ENCODE assay signal across 8 cellular contexts in the genomic region with DNA sequence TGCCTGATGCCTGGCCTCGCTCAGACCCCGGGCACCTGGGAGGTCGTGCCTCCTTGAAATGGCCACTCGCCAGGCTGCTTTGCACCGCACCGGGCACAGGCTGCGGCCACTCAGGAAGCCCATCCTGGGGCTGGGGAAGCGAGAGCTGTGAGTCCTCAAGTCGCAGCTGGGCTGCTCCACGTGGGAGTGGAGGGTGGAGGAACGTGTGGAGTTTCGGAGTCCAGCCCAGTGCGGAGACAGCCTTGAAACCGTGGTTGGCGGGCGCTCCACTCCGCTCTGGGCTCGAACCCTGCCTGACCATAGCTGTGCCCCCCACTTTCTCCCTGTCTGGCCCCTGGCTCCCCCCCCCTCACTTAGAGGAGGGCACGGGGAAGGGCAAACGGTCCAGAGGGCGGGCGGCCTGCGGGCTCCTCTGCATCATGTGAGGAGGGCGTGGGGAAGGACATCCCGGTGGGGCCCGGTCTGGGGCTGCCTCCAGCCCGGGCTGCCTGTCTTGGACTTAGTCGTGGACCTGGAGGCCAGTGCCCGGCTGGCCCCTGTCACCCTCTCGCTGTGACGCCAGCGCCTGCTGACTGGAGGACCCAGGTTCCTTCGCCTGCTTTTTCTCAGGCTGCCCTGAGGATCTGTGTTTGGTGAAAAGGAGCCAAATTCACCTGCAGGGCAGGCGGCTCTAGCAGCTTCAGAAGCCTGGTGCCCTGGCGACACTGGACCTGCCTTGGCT. TPM values are rescaled to one million over a fixed set of nuclear protein-coding genes. Genes with fewer than 3 reads are reported as not detected.
DNase-seq lines count a peak whose midpoint lies in the region; TF ChIP-seq lines count a peak whose summit lies in the region.

No MANE protein-coding gene starts in this region.

- H3K27ac ChIP-seq in subcutaneous abdominal adipose tissue (ENCODE audit: low read depth, low read length): peak overlapping the region; percentile 30

- in situ Hi-C loops in astrocyte of the cerebellum (cut with HindIII; ENCODE audit: low sequenced_read_pairs): no loop called here

- H3K36me3 ChIP-seq in kidney epithelial cell (ENCODE audit: control insufficient read depth, insufficient read depth, low read length) (peaks cover 4% of the 10 kb centered on the region), subcutaneous abdominal adipose tissue (ENCODE audit: control insufficient read depth in 5 of 5, insufficient read depth in 5 of 5, low read length in 5 of 5) (peaks cover 0 to 41% (median 38%) of the 10 kb centered on the region in 5 donors)

- peaks cover 12% of the 10 kb centered on the region for H3K4me1 Mint-ChIP-seq in T-helper 1 cell treated with Interleukin-12 subunit alpha and Interleukin-12 subunit beta and Interleukin-4 antibody, amounts not matched to agents 30 μg/mL and 1 μg/mL, for 36 hours (ENCODE audit: low read depth)

- TF ChIP-seq CTCF in astrocyte of the cerebellum (IDR thresholded peaks at IDR 0.05; ENCODE audit: low read depth, low read length, missing control alignments): no peak
- no peak for TF ChIP-seq CTCF in kidney epithelial cell (IDR thresholded peaks at IDR 0.05; ENCODE audit: insufficient read depth, low read length, poor library complexity, severe bottlenecking)

- no peaks in the 10 kb centered on the region for H3K9me3 ChIP-seq in subcutaneous abdominal adipose tissue (ENCODE audit: control insufficient read depth in 5 of 5, low read length in 5 of 5)

- H3K27ac Mint-ChIP-seq in T-helper 1 cell treated with Interleukin-12 subunit alpha and Interleukin-12 subunit beta and Interleukin-4 antibody, amounts not matched to agents 30 μg/mL and 1 μg/mL, for 36 hours: no peak overlapping the region

- H3K9ac ChIP-seq in subcutaneous abdominal adipose tissue (ENCODE audit: low read length in 5 of 5): peak overlapping the region in 4 of 5 donors; percentile 67 to 83 (median 77)

- H3K27me3 Mint-ChIP-seq in T-helper 1 cell treated with Interleukin-12 subunit alpha and Interleukin-12 subunit beta and Interleukin-4 antibody, amounts not matched to agents 30 μg/mL and 1 μg/mL, for 36 hours (ENCODE audit: low read depth): no peaks in the 10 kb centered on the region

- no peaks in the 10 kb centered on the region for H3K27me3 ChIP-seq in kidney epithelial cell (ENCODE audit: control insufficient read depth, insufficient read depth, low read length)
- no peaks in the 10 kb centered on the region for H3K27me3 ChIP-seq in subcutaneous abdominal adipose tissue (ENCODE audit: control insufficient read depth in 5 of 5, insufficient read depth in 4 of 5, low read length in 5 of 5)

- DNase-seq in T-helper 1 cell: no peak
- DNase-seq in astrocyte of the cerebellum (ENCODE audit: low read depth): no peak
- no peak for DNase-seq in kidney epithelial cell (ENCODE audit: low read depth)
- DNase-seq in SIG-M5 treated with dmso at 0.1 percent for 504 hours (lab: John Stamatoyannopoulos, UW; ENCODE audit: unreplicated experiment): no peak
- no peak for DNase-seq in central memory CD4-positive, alpha-beta T cell
- DNase-seq in cerebellar nuclear complex (lab: John Stamatoyannopoulos, UW): no peak

- H3K4me3 ChIP-seq in astrocyte of the cerebellum (ENCODE audit: low read depth, low read length) (peak overlapping the region; percentile 62), kidney epithelial cell (ENCODE audit: low read depth, low read length) (peak overlapping the region; percentile 87), subcutaneous abdominal adipose tissue (ENCODE audit: low read depth in 1 of 5, low read length in 5 of 5) (peak overlapping the region in 4 of 5 donors; percentile 22 to 82 (median 68))

- no peaks in the 10 kb centered on the region for H3K9me3 Mint-ChIP-seq in T-helper 1 cell treated with Interleukin-12 subunit alpha and Interleukin-12 subunit beta and Interleukin-4 antibody, amounts not matched to agents 30 μg/mL and 1 μg/mL, for 36 hours

- peaks cover 13 to 46% (median 36%) of the 10 kb centered on the region in 5 donors for H3K4me1 ChIP-seq in subcutaneous abdominal adipose tissue (ENCODE audit: control insufficient read depth in 5 of 5, insufficient read depth in 5 of 5, low read length in 5 of 5)

- H3K4me3 Mint-ChIP-seq in T-helper 1 cell treated with Interleukin-12 subunit alpha and Interleukin-12 subunit beta and Interleukin-4 antibody, amounts not matched to agents 30 μg/mL and 1 μg/mL, for 36 hours: peak overlapping the region; percentile 99

- peaks cover 13% of the 10 kb centered on the region for H3K36me3 Mint-ChIP-seq in T-helper 1 cell treated with Interleukin-12 subunit alpha and Interleukin-12 subunit beta and Interleukin-4 antibody, amounts not matched to agents 30 μg/mL and 1 μg/mL, for 36 hours (ENCODE audit: low read depth)

RNA-seq across cellular contexts. Expression of a gene that starts 2.5 kb away (rescaled TPM):
- total RNA-seq in kidney epithelial cell: 129 and 139 TPM in 2 replicates

RNA-seq across cellular contexts. Expression of a gene that starts 21.5 kb away (rescaled TPM):
- 1.2 and 5.8 TPM in 2 replicates for total RNA-seq in kidney epithelial cell

RNA-seq across cellular contexts. Expression of a gene that starts 39.8 kb away (rescaled TPM):
- 138 and 144 TPM in 2 replicates for total RNA-seq in kidney epithelial cell

RNA-seq across cellular contexts. Expression of a gene that starts 39.8 kb away (rescaled TPM):
- 103 and 104 TPM in 2 replicates for total RNA-seq in kidney epithelial cell

RNA-seq across cellular contexts. Expression of a gene that starts 56.0 kb away (rescaled TPM):
- total RNA-seq in kidney epithelial cell: not detected in 2 replicates
